ENCODE assay signal across 1 cellular context in the genomic region with DNA sequence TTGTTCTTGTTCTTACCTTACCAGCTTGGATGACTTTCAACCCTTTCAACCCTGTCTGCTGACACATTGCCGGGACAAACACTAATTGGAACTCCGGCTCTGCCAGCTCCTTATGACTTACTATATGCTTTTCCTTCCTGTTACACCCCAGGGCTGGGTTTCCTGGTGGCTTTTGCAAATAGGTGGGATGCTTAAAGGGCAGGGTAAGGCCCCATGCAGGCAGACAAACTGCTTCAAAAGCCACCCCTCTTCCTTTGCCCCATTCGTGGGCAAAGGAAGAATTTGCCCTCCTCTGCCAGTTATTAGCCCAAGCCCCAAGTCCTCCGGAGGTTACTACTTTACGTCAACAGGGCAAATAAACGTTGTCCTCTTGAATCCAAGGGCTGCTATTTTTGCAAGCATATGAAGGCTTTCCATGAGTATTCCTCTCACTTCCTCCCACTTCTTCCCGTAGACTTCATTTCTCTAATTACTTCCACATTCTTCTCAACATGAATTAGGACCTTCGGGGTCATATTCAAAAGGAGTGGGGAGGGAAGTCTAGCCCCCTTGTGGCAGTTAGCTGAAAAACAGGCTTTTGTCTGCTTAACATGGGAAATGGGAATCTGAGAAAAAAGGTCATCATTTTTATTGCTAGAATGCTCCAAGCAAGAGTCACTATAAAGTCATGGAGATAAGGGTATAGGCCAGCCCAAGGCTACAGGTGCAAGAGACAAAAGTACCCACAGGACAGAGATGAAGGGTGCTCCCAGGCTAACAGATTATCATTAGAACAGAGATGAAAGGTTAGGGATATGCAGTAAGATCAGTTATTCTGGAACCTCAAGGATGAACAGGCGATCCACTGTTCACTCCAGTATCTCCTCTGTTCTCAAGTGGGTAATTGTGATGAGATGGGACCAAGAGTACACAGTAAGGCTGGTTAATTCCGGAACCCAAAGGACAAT.
TF ChIP-seq lines count a peak whose summit lies in the region.

No MANE protein-coding gene starts in this region.

TF ChIP-seq in H1, 55 proteins besides CTCF, POLR2A, EP300 and RAD21 (continued from another document):
- TF ChIP-seq POLR2AphosphoS5 (IDR thresholded peaks at IDR 0.05; ENCODE audit: low read depth, low read length) (no peak), JUN (IDR thresholded peaks at IDR 0.05; ENCODE audit: low read depth, low read length) (no peak), CHD2 (IDR thresholded peaks at IDR 0.05; ENCODE audit: low read length) (no peak), E2F6 (IDR thresholded peaks at IDR 0.05) (no peak)
TF ChIP-seq in H1: peak in this region for 0.
